In genomic region chr1:157371826-157372225, GRCh38 we compare ENCODE assay signal across 34 cellular contexts.
"Had no signal": no experiment of that assay in that cellular context is flagged by ENCODE, and none has a peak within 500 bp of the region (broad histone marks: within the 10 kb centered on the region; RNA-seq: fewer than 3 reads in every experiment).

No MANE protein-coding gene starts in this region.

- H3K9me3 Mint-ChIP-seq: activated B cell treated with CpG ODN at 0.5 μM for 24 hours; activated CD4-positive, alpha-beta memory T cell treated with anti-CD3 and anti-CD28 coated beads for 36 hours; activated naive CD8-positive, alpha-beta T cell treated with anti-CD3 and anti-CD28 coated beads for 36 hours; activated T-cell treated with anti-CD3 and anti-CD28 coated beads, Interleukin-2, amount 50 U/mL, for 4 hours; T-cell had no signal

- H3K4me1 Mint-ChIP-seq: activated B cell treated with CpG ODN at 0.5 μM for 24 hours; activated naive CD8-positive, alpha-beta T cell treated with anti-CD3 and anti-CD28 coated beads for 36 hours had no signal

- H3K9me3 ChIP-seq: Peyer's patch, SJSA1 had no signal

- H3K27me3 ChIP-seq: brain microvascular endothelial cell, Peyer's patch, SJSA1 had no signal

- DNase-seq: activated B cell treated with CpG ODN at 0.5 μM for 24 hours; activated CD4-positive, alpha-beta memory T cell treated with anti-CD3 and anti-CD28 coated beads for 36 hours; activated CD4-positive, alpha-beta T cell treated with anti-CD3 and anti-CD28 coated beads for 4 hours; activated CD4-positive, alpha-beta T cell treated with anti-CD3 and anti-CD28 coated beads, Interleukin-2, amount 50 U/mL, for 1 hour; activated CD4-positive, CD25-positive, alpha-beta regulatory T cell treated with anti-CD3 and anti-CD28 coated beads, Interleukin-2, amount 50 U/mL, for 72 hours; activated CD8-positive, alpha-beta memory T cell treated with anti-CD3 and anti-CD28 coated beads, Interleukin-2, amount 50 U/mL, for 4 hours; activated effector memory CD4-positive, alpha-beta T cell treated with Interleukin-2 at 50 U/mL for 16 hours; activated naive CD4-positive, alpha-beta T cell treated with anti-CD3 and anti-CD28 coated beads, Interleukin-2, amount 50 U/mL, for 16 hours; activated naive CD8-positive, alpha-beta T cell treated with anti-CD3 and anti-CD28 coated beads for 36 hours; activated T-cell treated with anti-CD3 and anti-CD28 coated beads for 4 hours; activated T-cell treated with anti-CD3 and anti-CD28 coated beads, Interleukin-2, amount 50 U/mL, for 4 hours; amniotic stem cell; aorta; brain microvascular endothelial cell; central memory CD4-positive, alpha-beta T cell; NCI-H1105; NCI-H1417 treated with DMSO at 0.1 percent for 48 hours; NCI-H187 treated with DMSO at 0.1 percent for 48 hours; NCI-H2081; NCI-H2171 treated with DMSO at 0.1 percent for 48 hours; NCI-H2227 treated with DMSO at 0.1 percent for 48 hours; NCI-H446; NCI-H510A treated with DMSO at 0.1 percent for 48 hours; NCI-H69; NCI-H82; PC-3; Peyer's patch; SHP77 treated with DMSO at 0.1 percent for 48 hours; T-cell; T-helper 17 cell; T-helper 9 cell had no signal

- H3K27me3 Mint-ChIP-seq: activated B cell treated with CpG ODN at 0.5 μM for 24 hours had no signal

- H3K4me1 ChIP-seq: SJSA1 had no signal

- H3K36me3 ChIP-seq: brain microvascular endothelial cell, Peyer's patch, SJSA1 had no signal

- ATAC-seq: activated T-cell treated with anti-CD3 and anti-CD28 coated beads, Interleukin-2, amount 50 U/mL, for 4 hours; PC-3; SK-N-SH treated with all-trans-retinoic acid at 6 μM for 48 hours; T-cell; T-helper 17 cell had no signal

- H3K4me3 ChIP-seq: Peyer's patch, SJSA1 had no signal

- H3K27ac Mint-ChIP-seq: activated B cell treated with CpG ODN at 0.5 μM for 24 hours; activated CD4-positive, alpha-beta memory T cell treated with anti-CD3 and anti-CD28 coated beads for 36 hours; activated naive CD8-positive, alpha-beta T cell treated with anti-CD3 and anti-CD28 coated beads for 36 hours; T-cell; T-helper 17 cell had no signal

- H3K36me3 Mint-ChIP-seq: activated CD4-positive, alpha-beta memory T cell treated with anti-CD3 and anti-CD28 coated beads for 36 hours; activated naive CD8-positive, alpha-beta T cell treated with anti-CD3 and anti-CD28 coated beads for 36 hours; T-cell had no signal

- H3K27ac ChIP-seq: brain microvascular endothelial cell, Peyer's patch, SJSA1, VCaP had no signal

- H3K4me3 Mint-ChIP-seq: activated B cell treated with CpG ODN at 0.5 μM for 24 hours; activated CD4-positive, alpha-beta memory T cell treated with anti-CD3 and anti-CD28 coated beads for 36 hours; activated naive CD8-positive, alpha-beta T cell treated with anti-CD3 and anti-CD28 coated beads for 36 hours; activated T-cell treated with anti-CD3 and anti-CD28 coated beads, Interleukin-2, amount 50 U/mL, for 4 hours; T-cell had no signal
